In the genomic region with DNA sequence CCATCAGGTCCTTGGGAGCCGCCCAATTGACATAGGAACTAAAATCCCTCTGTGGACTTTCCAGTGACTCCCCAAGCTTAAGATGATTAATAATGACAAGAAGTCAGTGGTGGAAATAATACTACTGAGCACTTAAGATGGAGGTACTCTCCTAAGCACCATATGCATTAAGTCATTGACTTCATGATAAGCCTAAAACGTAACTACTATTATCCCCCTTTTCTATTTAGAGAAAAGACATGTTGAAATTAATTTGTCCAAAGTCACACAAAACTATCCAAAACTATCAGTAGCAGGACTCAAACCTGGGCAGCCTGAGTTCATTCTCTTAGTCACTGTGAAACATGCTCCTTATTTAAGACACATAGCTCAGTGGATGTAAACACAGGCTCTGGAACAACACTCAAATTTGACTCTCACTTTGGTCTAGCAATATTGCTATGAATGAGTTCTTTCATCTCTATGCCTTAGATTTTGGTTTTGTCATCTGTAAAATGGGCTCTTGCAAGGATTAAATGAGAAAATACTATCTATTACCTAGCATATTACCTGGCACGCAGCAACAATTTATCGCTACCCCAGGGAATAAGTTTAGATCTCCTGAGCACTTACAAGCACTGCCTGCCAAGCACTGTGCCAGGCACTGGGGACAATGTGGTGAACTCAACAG, we compare ENCODE assay signal across 1 cellular context.
TF ChIP-seq lines count a peak whose summit lies in the region.

No MANE protein-coding gene starts in this region.

TF ChIP-seq in endothelial cell of umbilical vein, 7 proteins besides CTCF, POLR2A, EP300 and RAD21:
- TF ChIP-seq POLR2AphosphoS5 (IDR thresholded peaks at IDR 0.05; ENCODE audit: insufficient read depth, low read depth, low read length) (no peak), FOS (IDR thresholded peaks at IDR 0.05; ENCODE audit: borderline replicate concordance, insufficient read depth, low read length) (no peak), GATA2 (IDR thresholded peaks at IDR 0.05; ENCODE audit: insufficient read depth, insufficient read length, low read depth, low read length) (no peak), EZH2 (IDR thresholded peaks at IDR 0.05; ENCODE audit: borderline replicate concordance, low read depth, low read length, severe bottlenecking) (no peak), MYC (IDR thresholded peaks at IDR 0.05; ENCODE audit: low read depth, low read length) (no peak), JUN (IDR thresholded peaks at IDR 0.05; ENCODE audit: borderline replicate concordance, insufficient read depth, insufficient read length, low read depth) (no peak)
- TF ChIP-seq, protein P1, sequence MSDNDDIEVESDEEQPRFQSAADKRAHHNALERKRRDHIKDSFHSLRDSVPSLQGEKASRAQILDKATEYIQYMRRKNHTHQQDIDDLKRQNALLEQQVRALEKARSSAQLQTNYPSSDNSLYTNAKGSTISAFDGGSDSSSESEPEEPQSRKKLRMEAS (IDR thresholded peaks at IDR 0.05; ENCODE audit: insufficient read depth, insufficient read length): no peak
TF ChIP-seq in endothelial cell of umbilical vein: peak in this region for 0.
